8 cellular contexts compared by ENCODE assay signal in the genomic region with DNA sequence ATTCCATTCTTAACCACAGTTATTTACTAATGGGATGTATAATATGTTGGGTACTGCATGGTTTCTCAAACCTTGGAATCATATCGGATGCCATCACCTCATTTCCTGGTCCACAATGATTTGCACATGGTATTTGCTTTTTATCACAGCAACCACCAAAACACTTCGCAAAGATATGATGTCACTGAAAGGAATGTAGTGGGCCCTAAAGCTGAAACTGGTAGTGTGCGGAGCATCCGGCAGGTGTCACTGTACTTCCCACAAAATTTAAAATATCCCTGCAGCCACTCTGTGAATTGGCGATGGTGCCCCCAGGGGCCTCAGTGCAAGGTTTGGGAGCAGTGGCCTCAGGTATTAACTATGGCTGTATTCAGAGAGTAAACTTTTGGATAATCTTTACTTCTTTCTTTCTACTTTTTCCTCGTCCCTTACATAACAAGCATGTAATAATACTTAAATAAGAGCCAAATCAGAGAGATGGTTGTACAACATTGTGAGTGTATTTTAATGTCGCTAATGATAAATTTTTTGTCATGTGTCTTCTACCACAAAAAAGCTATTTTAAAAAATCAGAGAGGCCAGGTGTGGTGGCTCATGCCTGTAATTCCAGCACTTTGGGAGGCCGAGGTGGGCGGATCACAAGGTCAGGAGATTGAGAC.
DNase-seq lines count a peak whose midpoint lies in the region; ATAC-seq and TF ChIP-seq lines count a peak whose summit lies in the region.

No MANE protein-coding gene starts in this region.

- H3K27me3 ChIP-seq in right cardiac atrium (ENCODE audit: control insufficient read depth, insufficient read depth) (no peaks in the 10 kb centered on the region), transverse colon (no peaks in the 10 kb centered on the region)

- no peak overlapping the region for H3K4me3 ChIP-seq in WI38 (ENCODE audit: low read depth, low read length)
- H3K4me3 ChIP-seq in right cardiac atrium (ENCODE audit: low read length): no peak overlapping the region
- no peak overlapping the region for H3K4me3 ChIP-seq in transverse colon

- peak; percentile 77 for DNase-seq in Daoy (ENCODE audit: low read depth)
- DNase-seq in HuH-7 (ENCODE audit: low spot score): peak; percentile 39
- peak in 1 of 3 donors; percentile 69 for DNase-seq in right cardiac atrium
- DNase-seq in transverse colon: no peak
- DNase-seq in NCI-H2171 (lab: John Stamatoyannopoulos, UW): no peak
- DNase-seq in mucosa of gallbladder (ENCODE audit: low spot score): no peak
- DNase-seq in NCI-H187 (lab: John Stamatoyannopoulos, UW): no peak

- H3K9me3 ChIP-seq in right cardiac atrium (ENCODE audit: control insufficient read depth, low read length): no peaks in the 10 kb centered on the region
- no peaks in the 10 kb centered on the region for H3K9me3 ChIP-seq in transverse colon

- in situ Hi-C loops in transverse colon (cut with MboI; ENCODE audit: low pct_ligation_motif_present in 1 of 4, low pct_unique_long_range_greater_than_20kb in 1 of 4, low sequenced_read_pairs in 3 of 4): no loop called here

- H3K4me1 ChIP-seq in right cardiac atrium (ENCODE audit: control insufficient read depth, insufficient read depth, low read length) (no peaks in the 10 kb centered on the region), transverse colon (no peaks in the 10 kb centered on the region)

- intact Hi-C loops in right cardiac atrium (cut with DNase I) (no loop called here), transverse colon (cut with DNase I; ENCODE audit: low total_unique reads) (no loop called here)

- H3K36me3 ChIP-seq in transverse colon: no peaks in the 10 kb centered on the region

- TF ChIP-seq CTCF in WI38 (IDR thresholded peaks at IDR 0.05; ENCODE audit: low read depth, low read length) (peak; percentile 59), transverse colon (IDR thresholded peaks at IDR 0.05) (peak; percentile 32 to 46 (median 39))

- no peak for TF ChIP-seq EP300 in transverse colon (IDR thresholded peaks at IDR 0.05; ENCODE audit: low read depth)

- peak; percentile 71 to 72 for ATAC-seq in right cardiac atrium

- WGBS in right cardiac atrium: 50% methylated on average over 9 of the region's 9 CpGs
- WGBS in transverse colon (ENCODE audit: low coverage in 1 of 2), 2 donors: 54 to 67% methylated on average over 8 to 9 of the region's 9 CpGs

- TF ChIP-seq POLR2A in transverse colon (IDR thresholded peaks at IDR 0.05): no peak

- no peak overlapping the region for H3K27ac ChIP-seq in right cardiac atrium (ENCODE audit: low read length)
- no peak overlapping the region for H3K27ac ChIP-seq in transverse colon

Comparison
In these comparisons a context has a peak if more than half of its experiments do, and no peak if none do; other contexts are left out.
1. DNase-seq: peak in Daoy (single experiment) and HuH-7 (single experiment); none in transverse colon (single experiment), NCI-H2171 (single experiment), mucosa of gallbladder (single experiment) and NCI-H187 (0 of 2).